Comparison of ENCODE assay signal across 16 cellular contexts in genomic region chr14:67851785-67852410, GRCh38. TPM values are rescaled to one million over a fixed set of nuclear protein-coding genes. Genes with fewer than 3 reads are reported as not detected.
DNase-seq lines count a peak whose midpoint lies in the region; ATAC-seq and TF ChIP-seq lines count a peak whose summit lies in the region.
"Had no signal": no experiment of that assay in that cellular context is flagged by ENCODE, and none has a peak within 500 bp of the region (broad histone marks: within the 10 kb centered on the region; RNA-seq: fewer than 3 reads in every experiment).

No MANE protein-coding gene starts in this region.

- no peak overlapping the region for H3K27ac ChIP-seq in OCI-LY7 (ENCODE audit: low read depth, low read length, poor library complexity, severe bottlenecking)

- H2AFZ ChIP-seq in OCI-LY7 (ENCODE audit: low read length): no peak overlapping the region

- BruUV-seq in OCI-LY7 (replicated peaks; lab: Mats Ljungman, UMichigan): no TSS peak

- no peak for ATAC-seq in GM21526 (IDR thresholded peaks at IDR 0.05; ENCODE audit: low FRiP score, unreplicated experiment)
- ATAC-seq: Right ventricle myocardium inferior, SK-N-SH treated with all-trans-retinoic acid at 6 μM for 48 hours had no signal

- POLR2A ChIA-PET in OCI-LY7 (lab: Charles Lee): no interaction called here

- intact Hi-C loops in OCI-LY7 (cut with micrococcal nuclease; ENCODE audit: unreplicated experiment): no loop called here

- H3K9me3 ChIP-seq in OCI-LY7 (ENCODE audit: low read length): no peaks in the 10 kb centered on the region

- H3K4me1 ChIP-seq in OCI-LY7 (ENCODE audit: insufficient read depth, low read length, poor library complexity, severe bottlenecking): no peaks in the 10 kb centered on the region

- no peak for TF ChIP-seq CTCF in OCI-LY7 (conservative IDR thresholded peaks at IDR 0.05; ENCODE audit: low read length)

- no peak overlapping the region for H3K4me2 ChIP-seq in OCI-LY7 (ENCODE audit: low read length)

- no peaks in the 10 kb centered on the region for H4K20me1 ChIP-seq in OCI-LY7 (ENCODE audit: insufficient read depth, low read length)

- H3K79me2 ChIP-seq in OCI-LY7 (ENCODE audit: insufficient read depth, low read depth, low read length): no peaks in the 10 kb centered on the region

- H3K4me3 ChIP-seq in Jurkat, Clone E6-1 (ENCODE audit: low read length): no peak overlapping the region
- H3K4me3 ChIP-seq in OCI-LY7 (ENCODE audit: low read depth, low read length, poor library complexity, severe bottlenecking): no peak overlapping the region

- CTCF ChIA-PET in OCI-LY7 (lab: Charles Lee; ENCODE audit: unreplicated experiment): no interaction called here

- peak; percentile 19 for DNase-seq in Jurkat, Clone E6-1 (ENCODE audit: low read depth, low spot score)
- DNase-seq in UCSD-AML1 (lab: John Stamatoyannopoulos, UW; ENCODE audit: unreplicated experiment): peak; percentile 45
- DNase-seq in left kidney (ENCODE audit: low read depth, low spot score): peak; percentile 12
- DNase-seq in middle frontal gyrus (ENCODE audit: extremely low spot score, low spot score): no peak
- DNase-seq in SHP77 treated with DMSO at 0.1 percent for 48 hours (lab: John Stamatoyannopoulos, UW): no peak
- no peak for DNase-seq in OCI-LY7 (ENCODE audit: low spot score)
- DNase-seq: CD4-positive, alpha-beta memory T cell; H7; MV-4-11; NCI-H1417 treated with DMSO at 0.1 percent for 48 hours; NCI-H2029 treated with DMSO at 0.1 percent for 48 hours; NCI-H2171 treated with DMSO at 0.1 percent for 48 hours; NCI-H748 treated with DMSO at 0.1 percent for 48 hours had no signal

- H3K36me3 ChIP-seq in OCI-LY7 (ENCODE audit: insufficient read depth, low read length): peaks cover 7% of the 10 kb centered on the region; the same call in 1 of the 2 replicates

- no peaks in the 10 kb centered on the region for H3K9me2 ChIP-seq in OCI-LY7 (ENCODE audit: insufficient read depth, low read length)

RNA-seq across cellular contexts. Expression of gene RAD51B, which starts 32.3 kb away (rescaled TPM):
- polyA plus RNA-seq in Jurkat, Clone E6-1 (2012; ENCODE audit: insufficient read depth, insufficient read length): 24.7 TPM
- total RNA-seq in OCI-LY7 (2014; rRNA removed; shearing (Covaris generic)): 41.4 and 48.2 TPM in 2 replicates
- 72.8 and 89.9 TPM in 2 replicates for total RNA-seq in OCI-LY7 (2022)

RNA-seq across cellular contexts. Expression of gene ZFYVE26, which starts 35.5 kb away (rescaled TPM):
- 7.5 TPM for polyA plus RNA-seq in Jurkat, Clone E6-1 (2012; ENCODE audit: insufficient read depth, insufficient read length)
- total RNA-seq in OCI-LY7 (2014; rRNA removed; shearing (Covaris generic)): 12.0 and 16.3 TPM in 2 replicates
- total RNA-seq in OCI-LY7 (2022): 22.8 and 25.9 TPM in 2 replicates

Comparison
In these comparisons a context has a peak if more than half of its experiments do, and no peak if none do; other contexts are left out.
1. DNase-seq: peak in Jurkat, Clone E6-1 (single experiment), UCSD-AML1 (single experiment) and left kidney (single experiment); none in middle frontal gyrus (single experiment), SHP77 treated with DMSO at 0.1 percent for 48 hours (single experiment) and OCI-LY7 (single experiment).